Comparison of ENCODE assay signal across 20 cellular contexts in genomic region chr5:169828385-169828784, GRCh38.
DNase-seq lines count a peak whose midpoint lies in the region; ATAC-seq and TF ChIP-seq lines count a peak whose summit lies in the region.
"Had no signal": no experiment of that assay in that cellular context is flagged by ENCODE, and none has a peak within 500 bp of the region (broad histone marks: within the 10 kb centered on the region; RNA-seq: fewer than 3 reads in every experiment).

No MANE protein-coding gene starts in this region.

- H2AFZ ChIP-seq in trophoblast cell (ENCODE audit: insufficient read depth, low read length, poor library complexity) = no peak overlapping the region

- no peaks in the 10 kb centered on the region for H3K4me1 ChIP-seq in trophoblast cell (ENCODE audit: control insufficient read depth in 1 of 2, insufficient read depth in 2 of 2, low read length in 2 of 2)
- no peaks in the 10 kb centered on the region for H3K4me1 ChIP-seq in breast epithelium
- H3K4me1 ChIP-seq: gastrocnemius medialis had no signal

- no peaks in the 10 kb centered on the region for H3K36me3 ChIP-seq in trophoblast cell (ENCODE audit: control insufficient read depth in 1 of 2, insufficient read depth in 2 of 2, low read length in 2 of 2)
- no peaks in the 10 kb centered on the region for H3K36me3 ChIP-seq in breast epithelium
- H3K36me3 ChIP-seq: gastrocnemius medialis had no signal

- no peak overlapping the region for H3K4me3 ChIP-seq in trophoblast cell (ENCODE audit: low read depth, low read length)
- no peak overlapping the region for H3K4me3 ChIP-seq in breast epithelium
- H3K4me3 ChIP-seq: gastrocnemius medialis, lung had no signal

- peaks cover 2 to 11% of the 10 kb centered on the region in 2 donors for H3K36me3 Mint-ChIP-seq in activated T-cell treated with anti-CD3 and anti-CD28 coated beads, Interleukin-2, amount 50 U/mL, for 72 hours (ENCODE audit: insufficient read depth in 2 of 2)
- H3K36me3 Mint-ChIP-seq in activated B cell treated with CpG ODN at 0.5 μM for 24 hours (ENCODE audit: low read depth) = peaks cover 59% of the 10 kb centered on the region
- H3K36me3 Mint-ChIP-seq in activated CD8-positive, alpha-beta memory T cell treated with anti-CD3 and anti-CD28 coated beads, Interleukin-2, amount 10 ng/mL, durations not matched to agents 7 days and 5 days = peaks cover 14% of the 10 kb centered on the region

- no peak overlapping the region for H3K4me2 ChIP-seq in trophoblast cell (ENCODE audit: low read length)

- no peak overlapping the region for H4K12ac ChIP-seq in trophoblast cell (ENCODE audit: low read depth, low read length)

- H2BK120ac ChIP-seq in trophoblast cell (ENCODE audit: insufficient read depth, low read length, poor library complexity) = no peak overlapping the region

- DNase-seq in activated T-cell treated with anti-CD3 and anti-CD28 coated beads, Interleukin-2, amount 50 U/mL, for 72 hours = no peak
- DNase-seq in activated T-cell treated with anti-CD3 and anti-CD28 coated beads for 4 hours (no peak), activated B cell treated with CpG ODN at 0.5 μM for 24 hours (no peak), Kasumi-1 (lab: John Stamatoyannopoulos, UW) (no peak), trophoblast cell (no peak), breast epithelium (ENCODE audit: low spot score in 2 of 2) (no peak)
- no peak for DNase-seq in activated CD8-positive, alpha-beta memory T cell treated with anti-CD3 and anti-CD28 coated beads, Interleukin-2, amount 10 ng/mL, durations not matched to agents 7 days and 5 days
- DNase-seq: ACHN; activated naive CD8-positive, alpha-beta T cell treated with anti-CD3 and anti-CD28 coated beads, Interleukin-2, amount 10 ng/mL, durations not matched to agents 7 days and 5 days; COR-L47; gastrocnemius medialis; GDM1; HFFc6; NCI-H1417 treated with DMSO at 0.1 percent for 48 hours; NCI-H446; stimulated activated CD4-positive, alpha-beta T cell treated with anti-CD3 and anti-CD28 coated beads, Interleukin-2, amount 100 ng/mL, for 48 hours had no signal

- intact Hi-C loops in activated B cell treated with CpG ODN at 0.5 μM for 24 hours (cut with micrococcal nuclease) (no loop called here), breast epithelium (cut with DNase I; ENCODE audit: low total_unique reads) (no loop called here)

- H3K27me3 ChIP-seq in trophoblast cell (ENCODE audit: insufficient read depth, low read length) (no peaks in the 10 kb centered on the region), breast epithelium (no peaks in the 10 kb centered on the region)
- H3K27me3 ChIP-seq: gastrocnemius medialis had no signal

- TF ChIP-seq CTCF in activated B cell treated with CpG ODN at 0.5 μM for 24 hours (IDR thresholded peaks at IDR 0.05) (no peak), breast epithelium (IDR thresholded peaks at IDR 0.05) (no peak)

- no peak overlapping the region for H2BK5ac ChIP-seq in trophoblast cell (ENCODE audit: low read depth, low read length, poor library complexity)

- no peak overlapping the region for H3K18ac ChIP-seq in trophoblast cell (ENCODE audit: low read length)

- TF ChIP-seq POLR2A in breast epithelium (IDR thresholded peaks at IDR 0.05) = no peak

- no peaks in the 10 kb centered on the region for H3K79me2 ChIP-seq in trophoblast cell (ENCODE audit: control insufficient read depth, insufficient read depth, low read length, poor library complexity)

- H3K79me1 ChIP-seq in trophoblast cell (ENCODE audit: low read length) = no peaks in the 10 kb centered on the region

- no peak overlapping the region for H4K8ac ChIP-seq in trophoblast cell (ENCODE audit: low read depth, low read length)

- POLR2A ChIA-PET in activated B cell treated with CpG ODN at 0.5 μM for 24 hours (lab: Charles Lee) = no interaction called here

- H2BK12ac ChIP-seq in trophoblast cell (ENCODE audit: low read length) = no peak overlapping the region

- no peak overlapping the region for H3K14ac ChIP-seq in trophoblast cell (ENCODE audit: low read length)

- no peaks in the 10 kb centered on the region for H3K27me3 Mint-ChIP-seq in activated T-cell treated with anti-CD3 and anti-CD28 coated beads, Interleukin-2, amount 50 U/mL, for 72 hours (ENCODE audit: low read depth)
- no peaks in the 10 kb centered on the region for H3K27me3 Mint-ChIP-seq in activated B cell treated with CpG ODN at 0.5 μM for 24 hours
- H3K27me3 Mint-ChIP-seq in activated CD8-positive, alpha-beta memory T cell treated with anti-CD3 and anti-CD28 coated beads, Interleukin-2, amount 10 ng/mL, durations not matched to agents 7 days and 5 days = no peaks in the 10 kb centered on the region
- H3K27me3 Mint-ChIP-seq: activated naive CD8-positive, alpha-beta T cell treated with anti-CD3 and anti-CD28 coated beads, Interleukin-2, amount 10 ng/mL, durations not matched to agents 7 days and 5 days; central memory CD8-positive, alpha-beta T cell had no signal

- peak overlapping the region; percentile 62 for H3K27ac Mint-ChIP-seq in activated T-cell treated with anti-CD3 and anti-CD28 coated beads, Interleukin-2, amount 50 U/mL, for 72 hours
- H3K27ac Mint-ChIP-seq in activated B cell treated with CpG ODN at 0.5 μM for 24 hours = peak overlapping the region; percentile 51
- no peak overlapping the region for H3K27ac Mint-ChIP-seq in activated CD8-positive, alpha-beta memory T cell treated with anti-CD3 and anti-CD28 coated beads, Interleukin-2, amount 10 ng/mL, durations not matched to agents 7 days and 5 days
- H3K27ac Mint-ChIP-seq: activated naive CD8-positive, alpha-beta T cell treated with anti-CD3 and anti-CD28 coated beads, Interleukin-2, amount 10 ng/mL, durations not matched to agents 7 days and 5 days; HFFc6 had no signal

- H3K4me1 Mint-ChIP-seq in activated T-cell treated with anti-CD3 and anti-CD28 coated beads, Interleukin-2, amount 50 U/mL, for 72 hours (ENCODE audit: low read depth) = peaks cover 39% of the 10 kb centered on the region
- peaks cover 6% of the 10 kb centered on the region for H3K4me1 Mint-ChIP-seq in activated B cell treated with CpG ODN at 0.5 μM for 24 hours
- peaks cover 27% of the 10 kb centered on the region for H3K4me1 Mint-ChIP-seq in activated CD8-positive, alpha-beta memory T cell treated with anti-CD3 and anti-CD28 coated beads, Interleukin-2, amount 10 ng/mL, durations not matched to agents 7 days and 5 days

- no peak overlapping the region for H3K23ac ChIP-seq in trophoblast cell (ENCODE audit: low read length)

- H3K9me3 Mint-ChIP-seq in activated T-cell treated with anti-CD3 and anti-CD28 coated beads, Interleukin-2, amount 50 U/mL, for 72 hours = no peaks in the 10 kb centered on the region
- H3K9me3 Mint-ChIP-seq in activated B cell treated with CpG ODN at 0.5 μM for 24 hours = no peaks in the 10 kb centered on the region
- no peaks in the 10 kb centered on the region for H3K9me3 Mint-ChIP-seq in activated CD8-positive, alpha-beta memory T cell treated with anti-CD3 and anti-CD28 coated beads, Interleukin-2, amount 10 ng/mL, durations not matched to agents 7 days and 5 days (ENCODE audit: low read depth)
- H3K9me3 Mint-ChIP-seq: central memory CD8-positive, alpha-beta T cell had no signal

- peak; percentile 59 to 78 for ATAC-seq in activated T-cell treated with anti-CD3 and anti-CD28 coated beads, Interleukin-2, amount 50 U/mL, for 72 hours (replicated peaks in 1 of 2)
- peak; percentile 65 for ATAC-seq in HG02852 (IDR thresholded peaks at IDR 0.05; ENCODE audit: unreplicated experiment)
- ATAC-seq in activated B cell treated with CpG ODN at 0.5 μM for 24 hours (ENCODE audit: low read depth) = no peak
- no peak for ATAC-seq in activated CD8-positive, alpha-beta memory T cell treated with anti-CD3 and anti-CD28 coated beads, Interleukin-2, amount 10 ng/mL, durations not matched to agents 7 days and 5 days
- ATAC-seq: gastrocnemius medialis, sciatic nerve had no signal

- WGBS in trophoblast cell (ENCODE audit: extremely low coverage, insufficient coverage, insufficient read length) = no CpG with 5 or more reads among the region's 4 CpGs

- no peak overlapping the region for H2AK5ac ChIP-seq in trophoblast cell (ENCODE audit: low read length)

- CTCF ChIA-PET in activated B cell treated with CpG ODN at 0.5 μM for 24 hours (lab: Charles Lee) = no interaction called here
- CTCF ChIA-PET in activated CD8-positive, alpha-beta memory T cell treated with anti-CD3 and anti-CD28 coated beads, Interleukin-2, amount 10 ng/mL, durations not matched to agents 7 days and 5 days (lab: Charles Lee) = no interaction called here

- H3K4me3 Mint-ChIP-seq in activated T-cell treated with anti-CD3 and anti-CD28 coated beads, Interleukin-2, amount 50 U/mL, for 72 hours = no peak overlapping the region
- H3K4me3 Mint-ChIP-seq in activated B cell treated with CpG ODN at 0.5 μM for 24 hours = no peak overlapping the region
- no peak overlapping the region for H3K4me3 Mint-ChIP-seq in activated CD8-positive, alpha-beta memory T cell treated with anti-CD3 and anti-CD28 coated beads, Interleukin-2, amount 10 ng/mL, durations not matched to agents 7 days and 5 days
- H3K4me3 Mint-ChIP-seq: activated naive CD8-positive, alpha-beta T cell treated with anti-CD3 and anti-CD28 coated beads, Interleukin-2, amount 10 ng/mL, durations not matched to agents 7 days and 5 days; central memory CD8-positive, alpha-beta T cell; HFFc6 had no signal

- no peak overlapping the region for H3K4ac ChIP-seq in trophoblast cell (ENCODE audit: low read depth, low read length)

- H3K9me3 ChIP-seq in trophoblast cell (ENCODE audit: insufficient read depth, low read depth, low read length) = no peaks in the 10 kb centered on the region
- H3K9me3 ChIP-seq in breast epithelium = no peaks in the 10 kb centered on the region
- H3K9me3 ChIP-seq: gastrocnemius medialis had no signal

- no peak overlapping the region for H4K91ac ChIP-seq in trophoblast cell (ENCODE audit: low read depth, low read length)

- no peak overlapping the region for H3K9ac ChIP-seq in trophoblast cell (ENCODE audit: low read length)

- H3K27ac ChIP-seq in trophoblast cell (ENCODE audit: low read depth, low read length) = no peak overlapping the region
- H3K27ac ChIP-seq in breast epithelium = no peak overlapping the region
- H3K27ac ChIP-seq: gastrocnemius medialis had no signal

Comparison
In these comparisons a context has a peak if more than half of its experiments do, and no peak if none do; other contexts are left out.
1. ATAC-seq: peak in activated T-cell treated with anti-CD3 and anti-CD28 coated beads, Interleukin-2, amount 50 U/mL, for 72 hours (2 of 2) and HG02852 (single experiment); none in activated B cell treated with CpG ODN at 0.5 μM for 24 hours (single experiment) and activated CD8-positive, alpha-beta memory T cell treated with anti-CD3 and anti-CD28 coated beads, Interleukin-2, amount 10 ng/mL, durations not matched to agents 7 days and 5 days (single experiment).